Comparison of ENCODE assay signal across 8 cellular contexts in the genomic region with DNA sequence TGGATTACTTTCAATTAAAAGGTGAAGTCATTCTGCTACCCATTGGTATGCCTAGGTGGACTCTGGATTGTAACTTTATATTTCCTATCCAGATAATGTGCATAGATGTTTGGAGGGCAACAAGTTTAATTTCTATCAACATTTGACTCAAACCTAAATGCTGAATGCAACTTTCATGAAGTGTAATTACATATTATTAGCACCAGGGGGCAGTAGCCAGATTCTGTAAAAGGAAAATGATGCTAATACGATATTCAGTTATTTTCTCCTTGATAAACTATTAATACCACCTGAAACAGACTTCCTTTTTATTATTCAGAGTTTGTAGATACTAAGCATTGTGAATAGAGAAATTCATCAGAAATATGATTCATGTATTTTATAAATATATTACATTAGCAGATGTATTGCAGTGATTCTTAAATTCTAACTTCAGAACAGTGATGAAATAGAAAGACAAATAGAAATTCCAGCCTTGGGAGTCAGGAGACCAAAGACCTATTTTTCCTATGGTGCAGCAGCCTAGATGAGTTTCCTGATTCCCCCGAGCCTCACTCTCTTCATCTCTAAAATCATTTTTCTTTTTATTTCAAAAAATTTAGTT.
DNase-seq lines count a peak whose midpoint lies in the region; ATAC-seq and TF ChIP-seq lines count a peak whose summit lies in the region.

No MANE protein-coding gene starts in this region.

- ATAC-seq in CD8-positive, alpha-beta T cell: no peak
- ATAC-seq in GM18907 (IDR thresholded peaks at IDR 0.05; ENCODE audit: unreplicated experiment): no peak
- ATAC-seq in activated CD8-positive, alpha-beta memory T cell treated with anti-CD3 and anti-CD28 coated beads, Interleukin-2, amount 10 ng/mL, durations not matched to agents 7 days and 5 days: no peak

- no peak for DNase-seq in CD8-positive, alpha-beta T cell
- DNase-seq in KBM-7: peak; percentile 38
- no peak for DNase-seq in WERI-Rb-1
- no peak for DNase-seq in kidney epithelial cell (ENCODE audit: low read depth)
- DNase-seq in GF-D8 (lab: John Stamatoyannopoulos, UW): no peak
- DNase-seq in KG1 (lab: John Stamatoyannopoulos, UW): no peak
- no peak for DNase-seq in activated CD8-positive, alpha-beta memory T cell treated with anti-CD3 and anti-CD28 coated beads, Interleukin-2, amount 10 ng/mL, durations not matched to agents 7 days and 5 days

- no peak overlapping the region for H3K27ac Mint-ChIP-seq in CD8-positive, alpha-beta T cell
- H3K27ac Mint-ChIP-seq in activated CD8-positive, alpha-beta memory T cell treated with anti-CD3 and anti-CD28 coated beads, Interleukin-2, amount 10 ng/mL, durations not matched to agents 7 days and 5 days: no peak overlapping the region

- no peak overlapping the region for H3K4me3 ChIP-seq in CD8-positive, alpha-beta T cell (ENCODE audit: low read depth, low read length)
- no peak overlapping the region for H3K4me3 ChIP-seq in WERI-Rb-1 (ENCODE audit: low read depth, low read length)
- no peak overlapping the region for H3K4me3 ChIP-seq in kidney epithelial cell (ENCODE audit: low read depth, low read length)

- in situ Hi-C loops in KBM-7 (cut with MboI; ENCODE audit: low pct_unique_long_range_greater_than_20kb, low sequenced_read_pairs): no loop called here

- peak; percentile 91 for TF ChIP-seq CTCF in CD8-positive, alpha-beta T cell (IDR thresholded peaks at IDR 0.05)
- TF ChIP-seq CTCF in WERI-Rb-1 (IDR thresholded peaks at IDR 0.05; ENCODE audit: low read depth, low read length): 0 out of 2 replicates have a peak, but pooled peaks have one; percentile 26
- peak; percentile 55 for TF ChIP-seq CTCF in kidney epithelial cell (IDR thresholded peaks at IDR 0.05; ENCODE audit: insufficient read depth, low read length, poor library complexity, severe bottlenecking)

- no peak overlapping the region for H3K27ac ChIP-seq in CD8-positive, alpha-beta T cell (ENCODE audit: low read depth, low read length)
- no peak overlapping the region for H3K27ac ChIP-seq in WERI-Rb-1

- H3K4me1 Mint-ChIP-seq in CD8-positive, alpha-beta T cell (ENCODE audit: low read depth): peaks cover 3% of the 10 kb centered on the region
- no peaks in the 10 kb centered on the region for H3K4me1 Mint-ChIP-seq in activated CD8-positive, alpha-beta memory T cell treated with anti-CD3 and anti-CD28 coated beads, Interleukin-2, amount 10 ng/mL, durations not matched to agents 7 days and 5 days

- no peaks in the 10 kb centered on the region for H3K9me3 ChIP-seq in CD8-positive, alpha-beta T cell (ENCODE audit: low read length)
- H3K9me3 ChIP-seq in WERI-Rb-1 (ENCODE audit: severe bottlenecking): no peaks in the 10 kb centered on the region

- no peaks in the 10 kb centered on the region for H3K9me3 Mint-ChIP-seq in CD8-positive, alpha-beta T cell
- no peaks in the 10 kb centered on the region for H3K9me3 Mint-ChIP-seq in activated CD8-positive, alpha-beta memory T cell treated with anti-CD3 and anti-CD28 coated beads, Interleukin-2, amount 10 ng/mL, durations not matched to agents 7 days and 5 days (ENCODE audit: low read depth)

- no peaks in the 10 kb centered on the region for H3K36me3 ChIP-seq in CD8-positive, alpha-beta T cell (ENCODE audit: insufficient read depth, low read length)
- no peaks in the 10 kb centered on the region for H3K36me3 ChIP-seq in WERI-Rb-1
- H3K36me3 ChIP-seq in kidney epithelial cell (ENCODE audit: control insufficient read depth, insufficient read depth, low read length): no peaks in the 10 kb centered on the region

- no peaks in the 10 kb centered on the region for H3K36me3 Mint-ChIP-seq in CD8-positive, alpha-beta T cell
- H3K36me3 Mint-ChIP-seq in activated CD8-positive, alpha-beta memory T cell treated with anti-CD3 and anti-CD28 coated beads, Interleukin-2, amount 10 ng/mL, durations not matched to agents 7 days and 5 days: no peaks in the 10 kb centered on the region

- H3K4me3 Mint-ChIP-seq in CD8-positive, alpha-beta T cell: no peak overlapping the region
- no peak overlapping the region for H3K4me3 Mint-ChIP-seq in activated CD8-positive, alpha-beta memory T cell treated with anti-CD3 and anti-CD28 coated beads, Interleukin-2, amount 10 ng/mL, durations not matched to agents 7 days and 5 days

- CTCF ChIA-PET in CD8-positive, alpha-beta T cell (lab: Charles Lee): no interaction called here
- CTCF ChIA-PET in activated CD8-positive, alpha-beta memory T cell treated with anti-CD3 and anti-CD28 coated beads, Interleukin-2, amount 10 ng/mL, durations not matched to agents 7 days and 5 days (lab: Charles Lee): no interaction called here

- POLR2A ChIA-PET in CD8-positive, alpha-beta T cell (lab: Charles Lee): no interaction called here

- no peaks in the 10 kb centered on the region for H3K27me3 ChIP-seq in CD8-positive, alpha-beta T cell (ENCODE audit: insufficient read depth, low read length)
- peaks cover 3% of the 10 kb centered on the region for H3K27me3 ChIP-seq in WERI-Rb-1 (ENCODE audit: insufficient read depth, low read depth, severe bottlenecking)
- H3K27me3 ChIP-seq in kidney epithelial cell (ENCODE audit: control insufficient read depth, insufficient read depth, low read length): no peaks in the 10 kb centered on the region

- H3K27me3 Mint-ChIP-seq in CD8-positive, alpha-beta T cell (ENCODE audit: low read depth): no peaks in the 10 kb centered on the region
- peaks cover 16% of the 10 kb centered on the region for H3K27me3 Mint-ChIP-seq in activated CD8-positive, alpha-beta memory T cell treated with anti-CD3 and anti-CD28 coated beads, Interleukin-2, amount 10 ng/mL, durations not matched to agents 7 days and 5 days

- intact Hi-C loops in CD8-positive, alpha-beta T cell (cut with DNase I, micrococcal nuclease): loop anchor here (1.0 to 10.0 kb wide), 3 partner anchors 120 to 532 kb away; no protein-coding TSS in a partner anchor

- no peaks in the 10 kb centered on the region for H3K4me1 ChIP-seq in CD8-positive, alpha-beta T cell (ENCODE audit: insufficient read depth, low read length)

Comparison
In these comparisons a context has a peak if more than half of its experiments do, and no peak if none do; other contexts are left out.
1. CTCF ChIP-seq: peak in every context shown above with its lines; median percentile 91 in CD8-positive, alpha-beta T cell; 55 in kidney epithelial cell; 26 in WERI-Rb-1.